8 cellular contexts compared by ENCODE assay signal in the genomic region with DNA sequence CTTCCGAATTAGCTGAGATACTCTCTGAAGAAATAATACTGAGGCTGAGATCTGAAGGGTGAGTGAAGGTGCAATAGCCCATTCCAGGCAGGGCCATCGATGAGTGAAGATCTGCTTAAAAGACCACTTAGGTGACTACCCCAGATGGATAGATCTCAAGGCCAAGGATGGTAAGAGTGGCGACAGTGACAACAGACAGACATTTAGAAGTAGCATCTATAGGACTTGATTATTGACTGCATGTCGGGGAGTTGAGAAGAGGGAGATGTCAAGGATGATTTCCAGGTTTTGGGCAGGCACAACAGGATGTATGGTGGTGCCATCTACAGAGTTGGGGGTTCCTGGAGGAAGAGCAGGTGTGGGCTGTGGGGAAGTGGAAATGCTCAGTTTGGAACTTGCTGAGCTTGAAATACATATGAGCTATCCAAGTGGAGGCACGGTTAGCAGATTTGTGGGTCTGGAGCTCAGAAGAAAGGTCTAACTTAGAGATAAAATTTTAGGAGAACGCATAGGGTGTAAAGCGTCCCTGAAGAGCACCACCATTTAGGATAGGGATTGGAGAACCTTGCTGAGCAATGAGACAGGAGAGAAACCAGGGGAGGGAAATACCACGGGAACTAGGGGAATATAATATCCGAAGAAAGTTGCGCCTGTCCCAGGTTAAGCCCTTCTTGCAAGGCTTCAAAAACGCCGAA. TPM values are rescaled to one million over a fixed set of nuclear protein-coding genes. Genes with fewer than 3 reads are reported as not detected.
DNase-seq lines count a peak whose midpoint lies in the region; ATAC-seq and TF ChIP-seq lines count a peak whose summit lies in the region.

No MANE protein-coding gene starts in this region.

- intact Hi-C loops in CD8-positive, alpha-beta T cell (cut with DNase I, micrococcal nuclease) = loop anchor here (1.0 to 10.0 kb wide), 12 partner anchors 29 to 1980 kb away; partner anchors contain the start of genes ANKRD37 (in 2 of the 2), ACSL1 (in 1 of the 2), CASP3 (in 1 of the 2) and CCDC110 (in 1 of the 2)
- intact Hi-C loops in testis (cut with DNase I; ENCODE audit: low total_unique reads) = no loop called here

- no peak for TF ChIP-seq POLR2A in testis (IDR thresholded peaks at IDR 0.05)

- peak overlapping the region; percentile 68 for H3K9ac ChIP-seq in OCI-LY3 (ENCODE audit: low read length)

- WGBS in testis, 2 donors = 14% methylated on average over 11 of the region's 12 CpGs

- H3K4me1 ChIP-seq in CD8-positive, alpha-beta T cell (ENCODE audit: insufficient read depth, low read length) = peaks cover 18% of the 10 kb centered on the region
- peaks cover 3% of the 10 kb centered on the region; the same call in 1 of the 2 replicates for H3K4me1 ChIP-seq in OCI-LY3 (ENCODE audit: low read length)
- H3K4me1 ChIP-seq in testis = peaks cover 30% of the 10 kb centered on the region

- peak overlapping the region; percentile 83 for H3K4me3 Mint-ChIP-seq in CD8-positive, alpha-beta T cell

- no peaks in the 10 kb centered on the region for H3K79me2 ChIP-seq in OCI-LY3 (ENCODE audit: low read length)

- H3K9me3 ChIP-seq in CD8-positive, alpha-beta T cell (ENCODE audit: low read length) = no peaks in the 10 kb centered on the region
- H3K9me3 ChIP-seq in OCI-LY3 (ENCODE audit: insufficient read depth, low read length) (no peaks in the 10 kb centered on the region), testis (no peaks in the 10 kb centered on the region)

- peak overlapping the region; percentile 72 for H3K4me2 ChIP-seq in OCI-LY3 (ENCODE audit: low read length)

- no peaks in the 10 kb centered on the region for H4K20me1 ChIP-seq in OCI-LY3 (ENCODE audit: insufficient read depth, low read length)

- no peaks in the 10 kb centered on the region for H3K9me3 Mint-ChIP-seq in CD8-positive, alpha-beta T cell

- TF ChIP-seq CTCF in CD8-positive, alpha-beta T cell (IDR thresholded peaks at IDR 0.05) = no peak
- TF ChIP-seq CTCF in OCI-LY3 (IDR thresholded peaks at IDR 0.05; ENCODE audit: low read depth, low read length) (no peak), testis (IDR thresholded peaks at IDR 0.05) (no peak)

- H3K4me3 ChIP-seq in CD8-positive, alpha-beta T cell (ENCODE audit: low read depth, low read length) = peak overlapping the region; percentile 87
- H3K4me3 ChIP-seq in OCI-LY3 (ENCODE audit: low read length) (peak overlapping the region; percentile 86), testis (peak overlapping the region; percentile 88 to 93)

- no peaks in the 10 kb centered on the region for H3K27me3 ChIP-seq in CD8-positive, alpha-beta T cell (ENCODE audit: insufficient read depth, low read length)
- H3K27me3 ChIP-seq in OCI-LY3 (ENCODE audit: low read depth, low read length) (no peaks in the 10 kb centered on the region), testis (no peaks in the 10 kb centered on the region)

- peak overlapping the region; percentile 99 for H3K27ac ChIP-seq in CD8-positive, alpha-beta T cell (ENCODE audit: low read depth, low read length)
- H3K27ac ChIP-seq in OCI-LY3 (ENCODE audit: low read length) (no peak overlapping the region), caudate nucleus (ENCODE audit: low read depth, low read length) (peak overlapping the region; percentile 100), testis (peak overlapping the region; percentile 97 to 99)

- H3K4me1 Mint-ChIP-seq in CD8-positive, alpha-beta T cell (ENCODE audit: low read depth) = peaks cover 36% of the 10 kb centered on the region

- H3K36me3 Mint-ChIP-seq in CD8-positive, alpha-beta T cell = peaks cover 31% of the 10 kb centered on the region

- peaks cover 3% of the 10 kb centered on the region for H3K27me3 Mint-ChIP-seq in CD8-positive, alpha-beta T cell (ENCODE audit: low read depth)

- CTCF ChIA-PET in CD8-positive, alpha-beta T cell (lab: Charles Lee) = interaction anchor here (0.9 to 2.0 kb wide), 3 partner anchors 25 to 173 kb away, joined by 3 to 5 read pairs (median 4); partner anchors contain the start of genes ANKRD37 and LRP2BP

- H3K36me3 ChIP-seq in CD8-positive, alpha-beta T cell (ENCODE audit: insufficient read depth, low read length) = no peaks in the 10 kb centered on the region
- no peaks in the 10 kb centered on the region for H3K36me3 ChIP-seq in OCI-LY3 (replicated peaks; ENCODE audit: low read depth, low read length)
- H3K36me3 ChIP-seq in testis (ENCODE audit: low read depth, missing control alignments) = no peaks in the 10 kb centered on the region

- ATAC-seq in CD8-positive, alpha-beta T cell = no peak
- ATAC-seq in GM21526 (IDR thresholded peaks at IDR 0.05; ENCODE audit: low FRiP score, unreplicated experiment) = peak; percentile 4
- ATAC-seq in left lobe of liver = peak; percentile 54

- no peak overlapping the region for H2AFZ ChIP-seq in OCI-LY3 (ENCODE audit: low read depth, low read length)

- DNase-seq in CD8-positive, alpha-beta T cell = peak in 1 of 7 experiments; percentile 6
- DNase-seq in caudate nucleus (lab: John Stamatoyannopoulos, UW) (peak in 11 of 61 donors; percentile 20 to 74 (median 35)), left lobe of liver (ENCODE audit: low spot score) (no peak), testis (no peak), NCI-H226 (no peak)
- DNase-seq in activated CD4-positive, alpha-beta T cell treated with anti-CD3 and anti-CD28 coated beads, Interleukin-2, amount 50 U/mL, for 1 hour = no peak

- POLR2A ChIA-PET in CD8-positive, alpha-beta T cell (lab: Charles Lee) = interaction anchor here (0.6 to 3.2 kb wide), 3 partner anchors 29 to 767 kb away, joined by 3 to 27 read pairs (median 3); partner anchors contain the start of genes ANKRD37, CYP4V2, LRP2BP and SLC25A4

- peak overlapping the region; percentile 100 for H3K27ac Mint-ChIP-seq in CD8-positive, alpha-beta T cell

RNA-seq across cellular contexts. Expression of gene UFSP2, which starts 0.7 kb away (rescaled TPM):
- total RNA-seq in CD8-positive, alpha-beta T cell = 10 to 100 TPM; 13.4 to 17.4 TPM
- total RNA-seq in left lobe of liver = 16.9 TPM
- total RNA-seq in testis = 10 to 100 TPM; 64.1 to 73.0 TPM
- 71.3 TPM for polyA plus RNA-seq in testis (ENCODE audit: insufficient read depth, low read depth, low replicate concordance)

RNA-seq across cellular contexts. Expression of gene ANKRD37, which starts 28.4 kb away (rescaled TPM):
- total RNA-seq in CD8-positive, alpha-beta T cell = 10 to 100 TPM; 15.0 to 15.9 TPM
- total RNA-seq in left lobe of liver (5.7 TPM), testis (10 to 100 TPM; 12.7 to 23.7 TPM)
- polyA plus RNA-seq in testis (ENCODE audit: insufficient read depth, low read depth, low replicate concordance) = 19.6 TPM

RNA-seq across cellular contexts. Expression of gene LRP2BP, which starts 29.3 kb away (rescaled TPM):
- 1 to 10 TPM; 2.3 to 3.0 TPM for total RNA-seq in CD8-positive, alpha-beta T cell
- total RNA-seq in left lobe of liver (0.23 TPM), testis (10 to 100 TPM in 1 of 2 donors, 1 to 10 TPM in 1; 7.5 to 11.9 TPM)
- polyA plus RNA-seq in testis (ENCODE audit: insufficient read depth, low read depth, low replicate concordance) = 49.5 TPM

RNA-seq across cellular contexts. Expression of gene CCDC110, which starts 46.5 kb away (rescaled TPM):
- under 1 TPM in 1 of 2 experiments, not detected in 1; 0.57 TPM for total RNA-seq in CD8-positive, alpha-beta T cell
- total RNA-seq in left lobe of liver = 0.30 TPM
- total RNA-seq in testis = 10 to 100 TPM; 39.1 to 78.1 TPM
- polyA plus RNA-seq in testis (ENCODE audit: insufficient read depth, low read depth, low replicate concordance) = 28.1 TPM
